Comparison of ENCODE assay signal across 8 cellular contexts in genomic region chr5:44809956-44810276, GRCh38. TPM values are rescaled to one million over a fixed set of nuclear protein-coding genes. Genes with fewer than 3 reads are reported as not detected.
DNase-seq lines count a peak whose midpoint lies in the region; ATAC-seq, FAIRE-seq and TF ChIP-seq lines count a peak whose summit lies in the region.

No MANE protein-coding gene starts in this region.

- peak overlapping the region; percentile 88 for H3K9ac ChIP-seq in OCI-LY1 (ENCODE audit: low read length)
- H3K9ac ChIP-seq in neural progenitor cell, result peak overlapping the region; percentile 83

- DNase-seq in CD14-positive monocyte (ENCODE audit: low spot score) (no peak), neural progenitor cell (ENCODE audit: low spot score) (no peak), DMS79 (lab: John Stamatoyannopoulos, UW) (no peak)

- intact Hi-C loops in CD14-positive monocyte (cut with micrococcal nuclease), result no loop called here

- H4K20me1 ChIP-seq in OCI-LY1 (ENCODE audit: insufficient read depth, low read length) (no peaks in the 10 kb centered on the region), neural progenitor cell (ENCODE audit: low read depth) (peaks cover 14% of the 10 kb centered on the region)

- H3K36me3 ChIP-seq in OCI-LY1 (ENCODE audit: insufficient read depth, low read length) (peaks cover 43% of the 10 kb centered on the region), neural progenitor cell (peaks cover 24% of the 10 kb centered on the region)

- TF ChIP-seq CTCF in CD14-positive monocyte (IDR thresholded peaks at IDR 0.05), result no peak
- no peak for TF ChIP-seq CTCF in OCI-LY1 (IDR thresholded peaks at IDR 0.05; ENCODE audit: low read length)
- no peak for TF ChIP-seq CTCF in neural progenitor cell (IDR thresholded peaks at IDR 0.05)

- H3F3A ChIP-seq in OCI-LY1 (ENCODE audit: insufficient read depth, low read length) (no peaks in the 10 kb centered on the region), neural progenitor cell (ENCODE audit: low read depth) (peaks cover 5% of the 10 kb centered on the region)

- H3K27me3 ChIP-seq in OCI-LY1 (ENCODE audit: insufficient read depth, low read length), result no peaks in the 10 kb centered on the region
- H3K27me3 ChIP-seq in neural progenitor cell, result no peaks in the 10 kb centered on the region

- no peaks in the 10 kb centered on the region for H3K9me2 ChIP-seq in OCI-LY1 (ENCODE audit: low read depth, low read length)

- H3K27ac Mint-ChIP-seq in CD14-positive monocyte, result peak overlapping the region in 2 of 7 donors; percentile 14 to 84
- peak overlapping the region; percentile 36 for H3K27ac Mint-ChIP-seq in neural progenitor cell

- H3K27me3 Mint-ChIP-seq in CD14-positive monocyte (ENCODE audit: low read depth in 3 of 3) (peaks cover 0 to 3% (median 0%) of the 10 kb centered on the region in 3 donors), neural progenitor cell (ENCODE audit: insufficient read depth, low read depth) (no peaks in the 10 kb centered on the region)

- H3K4me1 ChIP-seq in OCI-LY1 (ENCODE audit: insufficient read depth, low read length, severe bottlenecking) (peaks cover 34% of the 10 kb centered on the region), neural progenitor cell (peaks cover 11% of the 10 kb centered on the region)

- peak; percentile 72 for FAIRE-seq in endometrium (lab: Jason Lieb, UNC)

- H3K4me2 ChIP-seq in OCI-LY1 (ENCODE audit: low read length), result peak overlapping the region; percentile 78
- H3K4me2 ChIP-seq in neural progenitor cell, result peak overlapping the region; percentile 98

- no peak for ATAC-seq in HG02678 (IDR thresholded peaks at IDR 0.05; ENCODE audit: unreplicated experiment)
- no peak for ATAC-seq in GM18498 (IDR thresholded peaks at IDR 0.05; ENCODE audit: unreplicated experiment)
- ATAC-seq in HG02588 (IDR thresholded peaks at IDR 0.05; ENCODE audit: unreplicated experiment), result no peak

- peaks cover 38% of the 10 kb centered on the region for H3K79me2 ChIP-seq in OCI-LY1 (ENCODE audit: insufficient read depth, low read length)
- H3K79me2 ChIP-seq in neural progenitor cell (ENCODE audit: low read depth), result peaks cover 60% of the 10 kb centered on the region

- H3K27ac ChIP-seq in OCI-LY1 (ENCODE audit: low read depth, low read length, poor library complexity, severe bottlenecking), result peak overlapping the region; percentile 77
- H3K27ac ChIP-seq in neural progenitor cell, result no peak overlapping the region

- H2AFZ ChIP-seq in OCI-LY1 (ENCODE audit: low read length) (no peak overlapping the region), neural progenitor cell (replicated peaks) (no peak overlapping the region)

- peaks cover 20% of the 10 kb centered on the region for H3K4me1 Mint-ChIP-seq in CD14-positive monocyte
- H3K4me1 Mint-ChIP-seq in neural progenitor cell, result peaks cover 21% of the 10 kb centered on the region

- no peaks in the 10 kb centered on the region for H3K9me3 Mint-ChIP-seq in CD14-positive monocyte
- no peaks in the 10 kb centered on the region for H3K9me3 Mint-ChIP-seq in neural progenitor cell

- peaks cover 30 to 33% of the 10 kb centered on the region in 2 donors for H3K36me3 Mint-ChIP-seq in CD14-positive monocyte
- peaks cover 5% of the 10 kb centered on the region for H3K36me3 Mint-ChIP-seq in neural progenitor cell

- H3K4me3 Mint-ChIP-seq in CD14-positive monocyte (peak overlapping the region; percentile 90 to 94), neural progenitor cell (peak overlapping the region; percentile 98)

- H3K9me3 ChIP-seq in OCI-LY1 (ENCODE audit: low read length) (no peaks in the 10 kb centered on the region), neural progenitor cell (ENCODE audit: low read depth) (no peaks in the 10 kb centered on the region)

- peak overlapping the region; percentile 94 for H3K4me3 ChIP-seq in OCI-LY1 (ENCODE audit: low read depth, low read length, poor library complexity, severe bottlenecking)
- peak overlapping the region; percentile 89 for H3K4me3 ChIP-seq in neural progenitor cell

RNA-seq across cellular contexts. Expression of gene MRPS30, which starts 1.2 kb away (rescaled TPM):
- polyA plus RNA-seq in CD14-positive monocyte, result 10 to 100 TPM; 24.7 to 28.1 TPM
- 87.4 and 92.3 TPM in 2 replicates for total RNA-seq in neural progenitor cell (ENCODE audit: low replicate concordance)
